In genomic region chr4:107993969-107994368, GRCh38 we compare ENCODE assay signal across 11 cellular contexts. TPM values are rescaled to one million over a fixed set of nuclear protein-coding genes. Genes with fewer than 3 reads are reported as not detected.
DNase-seq lines count a peak whose midpoint lies in the region; ATAC-seq, FAIRE-seq and TF ChIP-seq lines count a peak whose summit lies in the region.
"Had no signal": no experiment of that assay in that cellular context is flagged by ENCODE, and none has a peak within 500 bp of the region (broad histone marks: within the 10 kb centered on the region; RNA-seq: fewer than 3 reads in every experiment).

No MANE protein-coding gene starts in this region.

- H3K27me3 Mint-ChIP-seq in activated T-cell treated with anti-CD3 and anti-CD28 coated beads, Interleukin-2, amount 50 U/mL, for 72 hours (ENCODE audit: low read depth), result no peaks in the 10 kb centered on the region
- no peaks in the 10 kb centered on the region for H3K27me3 Mint-ChIP-seq in activated T-cell treated with anti-CD3 and anti-CD28 coated beads, Interleukin-2, amount 50 U/mL, for 24 hours
- no peaks in the 10 kb centered on the region for H3K27me3 Mint-ChIP-seq in stimulated activated memory B cell treated with anti-CD40 and anti-IgM and Interleukin-4, amounts not matched to agents 10 μg/mL and 1 μg/mL and 100 μg/mL, for 72 hours

- CTCF ChIA-PET in HEK293T (lab: Yijun Ruan, JAX), result no interaction called here

- H3K27ac Mint-ChIP-seq in activated T-cell treated with anti-CD3 and anti-CD28 coated beads, Interleukin-2, amount 50 U/mL, for 72 hours, result no peak overlapping the region
- no peak overlapping the region for H3K27ac Mint-ChIP-seq in activated T-cell treated with anti-CD3 and anti-CD28 coated beads, Interleukin-2, amount 50 U/mL, for 24 hours
- H3K27ac Mint-ChIP-seq in stimulated activated memory B cell treated with anti-CD40 and anti-IgM and Interleukin-4, amounts not matched to agents 10 μg/mL and 1 μg/mL and 100 μg/mL, for 72 hours, result peak overlapping the region; percentile 55

- POLR2A ChIA-PET in HEK293T (lab: Yijun Ruan, JAX), result no interaction called here

- peak overlapping the region; percentile 16 to 45 for H3K4me3 Mint-ChIP-seq in activated T-cell treated with anti-CD3 and anti-CD28 coated beads, Interleukin-2, amount 50 U/mL, for 72 hours
- H3K4me3 Mint-ChIP-seq in activated T-cell treated with anti-CD3 and anti-CD28 coated beads, Interleukin-2, amount 50 U/mL, for 24 hours, result no peak overlapping the region
- no peak overlapping the region for H3K4me3 Mint-ChIP-seq in stimulated activated memory B cell treated with anti-CD40 and anti-IgM and Interleukin-4, amounts not matched to agents 10 μg/mL and 1 μg/mL and 100 μg/mL, for 72 hours

- no peak for TF ChIP-seq POLR2A in GM12892 (IDR thresholded peaks at IDR 0.05; ENCODE audit: low read depth, low read length)

- no peaks in the 10 kb centered on the region for H3K27me3 ChIP-seq in HAP-1 (ENCODE audit: low read depth)

- ATAC-seq in activated T-cell treated with anti-CD3 and anti-CD28 coated beads, Interleukin-2, amount 50 U/mL, for 72 hours (replicated peaks in 1 of 2), result no peak
- ATAC-seq in HG02571 (IDR thresholded peaks at IDR 0.05; ENCODE audit: unreplicated experiment), result peak; percentile 25
- no peak for ATAC-seq in stimulated activated memory B cell treated with anti-CD40 and anti-IgM and Interleukin-4, amounts not matched to agents 10 μg/mL and 1 μg/mL and 100 μg/mL, for 72 hours

- peaks cover 5% of the 10 kb centered on the region; the same call in 1 of the 2 replicates for H3K36me3 ChIP-seq in HAP-1 (replicated peaks)

- no peaks in the 10 kb centered on the region for H3K9me3 Mint-ChIP-seq in activated T-cell treated with anti-CD3 and anti-CD28 coated beads, Interleukin-2, amount 50 U/mL, for 72 hours
- no peaks in the 10 kb centered on the region for H3K9me3 Mint-ChIP-seq in activated T-cell treated with anti-CD3 and anti-CD28 coated beads, Interleukin-2, amount 50 U/mL, for 24 hours
- no peaks in the 10 kb centered on the region for H3K9me3 Mint-ChIP-seq in stimulated activated memory B cell treated with anti-CD40 and anti-IgM and Interleukin-4, amounts not matched to agents 10 μg/mL and 1 μg/mL and 100 μg/mL, for 72 hours

- in situ Hi-C loops in KBM-7 (cut with MboI; ENCODE audit: low pct_unique_long_range_greater_than_20kb, low sequenced_read_pairs) (no loop called here), HAP-1 (cut with MboI; ENCODE audit: low sequenced_read_pairs) (no loop called here)

- H3K4me1 ChIP-seq in HAP-1, result peaks cover 23% of the 10 kb centered on the region
- H3K4me1 ChIP-seq: parathyroid adenoma had no signal

- FAIRE-seq in GM12892 (lab: Jason Lieb, UNC), result no peak

- no peak overlapping the region for H3K4me3 ChIP-seq in HAP-1

- DNase-seq in activated T-cell treated with anti-CD3 and anti-CD28 coated beads, Interleukin-2, amount 50 U/mL, for 72 hours, result no peak
- no peak for DNase-seq in activated T-cell treated with anti-CD3 and anti-CD28 coated beads, Interleukin-2, amount 50 U/mL, for 24 hours
- DNase-seq in KBM-7 (peak; percentile 42), GM12892 (ENCODE audit: insufficient read length) (no peak), HEK293T (ENCODE audit: extremely low spot score) (no peak), HAP-1 (ENCODE audit: low spot score in 2 of 2) (no peak)
- DNase-seq: NCI-H2227 treated with DMSO at 0.1 percent for 48 hours; stimulated activated naive CD4-positive, alpha-beta T cell treated with Interleukin-2 at 50 U/mL for 16 hours had no signal

- H3K4me1 Mint-ChIP-seq in activated T-cell treated with anti-CD3 and anti-CD28 coated beads, Interleukin-2, amount 50 U/mL, for 72 hours (ENCODE audit: low read depth), result peaks cover 88% of the 10 kb centered on the region
- peaks cover 49% of the 10 kb centered on the region for H3K4me1 Mint-ChIP-seq in activated T-cell treated with anti-CD3 and anti-CD28 coated beads, Interleukin-2, amount 50 U/mL, for 24 hours (ENCODE audit: low read depth)
- peaks cover 77% of the 10 kb centered on the region for H3K4me1 Mint-ChIP-seq in stimulated activated memory B cell treated with anti-CD40 and anti-IgM and Interleukin-4, amounts not matched to agents 10 μg/mL and 1 μg/mL and 100 μg/mL, for 72 hours

- no peaks in the 10 kb centered on the region for H3K9me3 ChIP-seq in HAP-1

- peaks cover 0 to 7% of the 10 kb centered on the region in 2 donors for H3K36me3 Mint-ChIP-seq in activated T-cell treated with anti-CD3 and anti-CD28 coated beads, Interleukin-2, amount 50 U/mL, for 72 hours (ENCODE audit: insufficient read depth in 2 of 2)
- H3K36me3 Mint-ChIP-seq in activated T-cell treated with anti-CD3 and anti-CD28 coated beads, Interleukin-2, amount 50 U/mL, for 24 hours (ENCODE audit: low read depth), result peaks cover 54% of the 10 kb centered on the region
- peaks cover 23% of the 10 kb centered on the region for H3K36me3 Mint-ChIP-seq in stimulated activated memory B cell treated with anti-CD40 and anti-IgM and Interleukin-4, amounts not matched to agents 10 μg/mL and 1 μg/mL and 100 μg/mL, for 72 hours

TF ChIP-seq in HEK293T, 16 proteins besides CTCF, POLR2A, EP300 and RAD21:
- TF ChIP-seq FOXK2 (IDR thresholded peaks at IDR 0.05), result no peak
- no peak for TF ChIP-seq CTBP1 (IDR thresholded peaks at IDR 0.05; ENCODE audit: borderline replicate concordance)
- no peak for TF ChIP-seq SP1 (IDR thresholded peaks at IDR 0.05)

RNA-seq across cellular contexts. Expression of gene HADH, which starts 4.3 kb away (rescaled TPM):
- total RNA-seq in activated T-cell treated with anti-CD3 and anti-CD28 coated beads, Interleukin-2, amount 50 U/mL, for 72 hours, result 10 to 100 TPM; 35.7 to 45.7 TPM
- 43.4 TPM for polyA plus RNA-seq in GM12892 (2012; ENCODE audit: missing spikeins)

Comparison
In these comparisons a context has a peak if more than half of its experiments do, and no peak if none do; other contexts are left out.
1. H3K4me3 Mint-ChIP-seq: peak in activated T-cell treated with anti-CD3 and anti-CD28 coated beads, Interleukin-2, amount 50 U/mL, for 72 hours (2 of 2); none in activated T-cell treated with anti-CD3 and anti-CD28 coated beads, Interleukin-2, amount 50 U/mL, for 24 hours (single experiment) and stimulated activated memory B cell treated with anti-CD40 and anti-IgM and Interleukin-4, amounts not matched to agents 10 μg/mL and 1 μg/mL and 100 μg/mL, for 72 hours (single experiment).